ENCODE assay signal across 7 cellular contexts in the genomic region with DNA sequence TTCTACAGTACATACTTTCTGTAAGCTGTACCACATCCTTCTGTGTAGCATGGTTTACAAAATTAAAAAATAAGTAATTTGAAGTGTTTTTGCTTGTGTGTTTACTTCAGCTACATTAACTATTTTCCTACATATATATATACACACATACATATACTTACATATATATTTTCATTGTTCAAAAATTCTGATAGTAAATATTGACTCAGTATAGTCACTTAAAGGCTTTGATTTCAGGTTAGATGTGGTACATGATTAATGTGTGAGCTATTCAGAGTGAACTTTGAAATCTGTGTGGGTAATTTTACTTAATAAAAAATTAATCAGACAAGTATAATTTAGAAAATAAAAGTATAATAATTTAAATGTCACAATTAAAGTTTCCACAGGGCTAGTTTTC.
"Had no signal": no experiment of that assay in that cellular context is flagged by ENCODE, and none has a peak within 500 bp of the region (broad histone marks: within the 10 kb centered on the region; RNA-seq: fewer than 3 reads in every experiment).

No MANE protein-coding gene starts in this region.

- DNase-seq: H9, HCEC 1CT, KBM-7 had no signal

- FAIRE-seq: H1, H54, HepG2 had no signal

- ATAC-seq: GM23338, HepG2 had no signal
